In the genomic region with DNA sequence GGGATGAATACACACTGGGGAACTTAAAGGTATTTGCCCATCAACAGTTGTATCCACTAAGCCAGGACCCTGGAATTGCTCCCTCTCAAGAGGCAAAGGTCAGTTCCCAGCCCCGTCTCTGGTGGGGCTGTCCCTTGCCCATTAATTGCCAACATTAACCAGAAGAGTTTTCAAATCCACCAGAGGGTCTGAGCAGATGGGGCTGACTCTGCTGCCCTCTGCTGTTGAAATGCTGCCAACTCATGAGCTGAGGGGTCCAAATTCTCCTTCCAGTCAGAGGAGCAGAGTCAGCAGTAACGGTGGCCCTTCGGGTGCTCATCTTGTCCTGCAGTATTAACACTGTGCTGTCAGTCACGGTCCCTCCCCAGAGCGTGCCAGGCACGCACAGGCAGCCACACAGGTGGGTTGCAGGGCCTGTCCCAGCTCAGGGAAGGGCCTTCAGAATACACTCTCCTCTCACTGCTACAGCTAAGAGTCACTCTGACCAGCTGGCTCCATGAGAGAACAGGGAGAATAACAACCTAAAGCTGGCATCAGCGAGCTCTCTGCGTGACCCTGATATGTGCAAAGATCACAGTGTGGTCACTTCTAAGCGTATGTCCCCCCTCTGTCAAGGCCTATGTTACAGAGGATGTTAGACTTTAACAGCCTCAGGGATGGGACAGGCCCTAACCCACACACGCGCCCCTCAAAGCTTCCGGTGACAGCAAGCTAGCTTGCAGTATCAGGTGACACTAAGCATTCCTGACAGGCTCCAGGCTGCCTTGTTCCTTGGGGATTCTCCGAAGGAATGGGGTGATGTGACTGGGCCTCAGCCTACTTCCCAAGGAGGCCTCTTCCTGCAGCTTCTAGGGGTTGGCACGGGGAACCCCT, we compare ENCODE assay signal across 8 cellular contexts. TPM values are rescaled to one million over a fixed set of nuclear protein-coding genes. Genes with fewer than 3 reads are reported as not detected.
DNase-seq lines count a peak whose midpoint lies in the region; ATAC-seq and TF ChIP-seq lines count a peak whose summit lies in the region.

No MANE protein-coding gene starts in this region.

- peak; percentile 86 for TF ChIP-seq CTCF in lung (IDR thresholded peaks at IDR 0.05; ENCODE audit: control extremely low read depth, extremely low read depth)

- no peak overlapping the region for H3K4me3 Mint-ChIP-seq in CD4-positive, alpha-beta memory T cell

- no peaks in the 10 kb centered on the region for H3K9me3 ChIP-seq in CD4-positive, alpha-beta memory T cell (ENCODE audit: control insufficient read depth in 1 of 2, low read length in 2 of 2)
- H3K9me3 ChIP-seq in HAP-1 (no peaks in the 10 kb centered on the region), lung (ENCODE audit: control insufficient read depth in 2 of 2, insufficient read depth in 1 of 2, low read length in 1 of 2) (peaks cover 0 to 2% of the 10 kb centered on the region in 2 donors)

- peak; percentile 68 to 76 (median 69) for DNase-seq in CD4-positive, alpha-beta memory T cell
- DNase-seq in HAP-1 (ENCODE audit: low spot score in 2 of 2) (peak; percentile 52 to 78), NCI-H446 treated with DMSO at 0.1 percent for 48 hours (lab: John Stamatoyannopoulos, UW) (peak; percentile 23), dermis microvascular lymphatic vessel endothelial cell (ENCODE audit: low read depth in 2 of 2) (peak; percentile 49 to 68), lung (ENCODE audit: low spot score) (peak; percentile 68)
- DNase-seq in activated CD4-positive, alpha-beta T cell treated with anti-CD3 and anti-CD28 coated beads, Interleukin-2, amount 50 U/mL, for 24 hours (ENCODE audit: low read depth in 1 of 2, low spot score in 1 of 2) = peak; percentile 45 to 60
- DNase-seq in stimulated activated CD8-positive, alpha-beta memory T cell treated with anti-CD3 and anti-CD28 coated beads, Interleukin-15, amount 100 ng/mL, for 24 hours (ENCODE audit: low read depth) = peak; percentile 28

- H3K4me3 ChIP-seq in CD4-positive, alpha-beta memory T cell (ENCODE audit: low read length in 2 of 2) = no peak overlapping the region
- no peak overlapping the region for H3K4me3 ChIP-seq in HAP-1
- H3K4me3 ChIP-seq in lung = no peak overlapping the region

- peaks cover 39 to 55% of the 10 kb centered on the region in 2 donors for H3K36me3 Mint-ChIP-seq in CD4-positive, alpha-beta memory T cell

- H3K27ac ChIP-seq in CD4-positive, alpha-beta memory T cell (ENCODE audit: low read depth, low read length) = no peak overlapping the region
- H3K27ac ChIP-seq in lung (ENCODE audit: low read depth in 1 of 2, low read length in 1 of 2) = peak overlapping the region in 1 of 2 donors; percentile 26

- POLR2A ChIA-PET in CD4-positive, alpha-beta memory T cell (lab: Charles Lee; ENCODE audit: partially characterized antibody) = interaction anchor here (0.7 to 6.6 kb wide), 13 partner anchors 9 to 131 kb away, joined by 3 to 49 read pairs (median 4); a partner anchor contains a TSS

- ATAC-seq in lung (ENCODE audit: insufficient read depth, low FRiP score) (peak; percentile 32), GM21423 (IDR thresholded peaks at IDR 0.05; ENCODE audit: unreplicated experiment) (no peak)

- CTCF ChIA-PET in CD4-positive, alpha-beta memory T cell (lab: Charles Lee; ENCODE audit: partially characterized antibody) = interaction anchor here (0.7 to 9.1 kb wide), 49 partner anchors 9 to 1454 kb away, joined by 3 to 287 read pairs (median 5); a partner anchor contains a TSS

- peaks cover 33% of the 10 kb centered on the region for H3K36me3 ChIP-seq in CD4-positive, alpha-beta memory T cell (ENCODE audit: insufficient read depth, low read length)
- H3K36me3 ChIP-seq in HAP-1 (replicated peaks) = peaks cover 16% of the 10 kb centered on the region
- H3K36me3 ChIP-seq in lung (ENCODE audit: control insufficient read depth in 2 of 2, insufficient read depth in 2 of 2, low read length in 2 of 2) = peaks cover 8 to 48% of the 10 kb centered on the region in 2 donors

- peaks cover 7 to 12% (median 10%) of the 10 kb centered on the region in 4 donors for H3K4me1 Mint-ChIP-seq in CD4-positive, alpha-beta memory T cell

- peak overlapping the region in 6 of 7 donors; percentile 63 to 89 (median 80) for H3K27ac Mint-ChIP-seq in CD4-positive, alpha-beta memory T cell

- no peaks in the 10 kb centered on the region for H3K9me3 Mint-ChIP-seq in CD4-positive, alpha-beta memory T cell

- 57 to 62% methylated on average over 14 of the region's 14 CpGs for WGBS in lung, 2 donors

- intact Hi-C loops in CD4-positive, alpha-beta memory T cell (cut with micrococcal nuclease) = loop anchor here (1.0 to 5.0 kb wide), 9 partner anchors 9 to 300 kb away; a partner anchor contains a TSS

- no peaks in the 10 kb centered on the region for H3K27me3 Mint-ChIP-seq in CD4-positive, alpha-beta memory T cell

- in situ Hi-C loops in HAP-1 (cut with MboI; ENCODE audit: low sequenced_read_pairs) = no loop called here

- no peaks in the 10 kb centered on the region for H3K27me3 ChIP-seq in CD4-positive, alpha-beta memory T cell (ENCODE audit: insufficient read depth, low read length)
- H3K27me3 ChIP-seq in HAP-1 (ENCODE audit: low read depth) (no peaks in the 10 kb centered on the region), lung (ENCODE audit: control insufficient read depth, insufficient read depth) (no peaks in the 10 kb centered on the region)

- peaks cover 7% of the 10 kb centered on the region for H3K4me1 ChIP-seq in CD4-positive, alpha-beta memory T cell (ENCODE audit: insufficient read depth, low read length)
- H3K4me1 ChIP-seq in HAP-1 (no peaks in the 10 kb centered on the region), lung (ENCODE audit: control insufficient read depth in 2 of 2, insufficient read depth in 2 of 2, low read length in 2 of 2) (peaks cover 0 to 3% of the 10 kb centered on the region in 2 donors)

RNA-seq across cellular contexts. Expression of a gene that starts 10.9 kb away (rescaled TPM):
- 1 to 10 TPM; 2.4 to 2.7 TPM for total RNA-seq in CD4-positive, alpha-beta memory T cell
- under 1 TPM in 1 of 2 donors, not detected in 1; 0.03 TPM for polyA plus RNA-seq in CD4-positive, alpha-beta memory T cell
- 0.63 and 2.7 TPM in 2 replicates for total RNA-seq in dermis microvascular lymphatic vessel endothelial cell
- 1 to 10 TPM; 1.6 to 2.0 TPM for total RNA-seq in lung
- 1 to 10 TPM; 1.8 to 3.5 TPM for polyA plus RNA-seq in lung
